Comparison of ENCODE assay signal across 8 cellular contexts in genomic region chr9:41273549-41274267, GRCh38.
A peak's percentile ranks its signal among the peaks of the same experiment; 100 is the strongest.
DNase-seq lines count a peak whose midpoint lies in the region; ATAC-seq and TF ChIP-seq lines count a peak whose summit lies in the region.
"Not testable (repeated sequence)": the region's sequence is repeated elsewhere in the genome, so short reads cannot be mapped to it uniquely, and the experiment has no call there.

No MANE protein-coding gene starts in this region.

- CTCF ChIA-PET in HCT116 (lab: Charles Lee); activated CD4-positive, alpha-beta memory T cell treated with anti-CD3 and anti-CD28 coated beads for 36 hours (lab: Charles Lee): not testable (repeated sequence)

- WGBS in tibial nerve, 2 donors = 1 to 2% methylated on average over 10 to 14 of the region's 59 CpGs

- H3K27me3 ChIP-seq in HCT116 (ENCODE audit: insufficient read depth, low read length); tibial nerve: not testable (repeated sequence)

- H3K9me3 ChIP-seq in HCT116 (ENCODE audit: control insufficient read depth in 1 of 2, insufficient read depth in 1 of 2, low read depth in 1 of 2, low read length in 2 of 2); tibial nerve: not testable (repeated sequence)

- H3K9ac ChIP-seq in HCT116 (ENCODE audit: low read length) = not testable (repeated sequence)

- not testable (repeated sequence) for H3K9me2 ChIP-seq in HCT116 (ENCODE audit: insufficient read depth)

- not testable (repeated sequence) for H3K36me3 Mint-ChIP-seq in activated CD4-positive, alpha-beta memory T cell treated with anti-CD3 and anti-CD28 coated beads for 36 hours; immature natural killer cell

- H3K36me3 ChIP-seq in HCT116 (ENCODE audit: control insufficient read depth in 1 of 2, insufficient read depth in 2 of 2, low read length in 2 of 2); tibial nerve: not testable (repeated sequence)

- H3K4me2 ChIP-seq in HCT116 (ENCODE audit: low read length) = not testable (repeated sequence)

- RAD21 ChIA-PET in HCT116 (lab: Charles Lee; ENCODE audit: low non-redundant PET in 1 of 2, low total read pairs in 2 of 2, uncharacterized antibody in 2 of 2, unreplicated experiment in 2 of 2) = not testable (repeated sequence)

- not testable (repeated sequence) for H3K9me3 Mint-ChIP-seq in activated CD4-positive, alpha-beta memory T cell treated with anti-CD3 and anti-CD28 coated beads for 36 hours; immature natural killer cell

- TF ChIP-seq EP300 in Ishikawa (IDR thresholded peaks at IDR 0.05; ENCODE audit: borderline replicate concordance) = not testable (repeated sequence)
- TF ChIP-seq EP300 in tibial nerve (IDR thresholded peaks at IDR 0.05) = peak in 1 of 2 donors; percentile 8

- peak overlapping the region; percentile 65 for H3K4me3 Mint-ChIP-seq in activated CD4-positive, alpha-beta memory T cell treated with anti-CD3 and anti-CD28 coated beads for 36 hours
- peak overlapping the region; percentile 62 to 82 (median 74) for H3K4me3 Mint-ChIP-seq in immature natural killer cell

- peak; percentile 43 for TF ChIP-seq POLR2A in GM15510 (IDR thresholded peaks at IDR 0.05; ENCODE audit: borderline replicate concordance, extremely low read depth, insufficient read length)
- not testable (repeated sequence) for TF ChIP-seq POLR2A in HCT116 (IDR thresholded peaks at IDR 0.05; ENCODE audit: borderline replicate concordance, extremely low read depth, insufficient read depth, insufficient read length); tibial nerve (IDR thresholded peaks at IDR 0.05)

- not testable (repeated sequence) for H2AFZ ChIP-seq in HCT116 (ENCODE audit: low read depth, low read length, poor library complexity, severe bottlenecking)

- not testable (repeated sequence) for BruUV-seq in HCT116 (replicated peaks; lab: Mats Ljungman, UMichigan)

- H3K27me3 Mint-ChIP-seq in activated CD4-positive, alpha-beta memory T cell treated with anti-CD3 and anti-CD28 coated beads for 36 hours; immature natural killer cell (ENCODE audit: low read depth in 3 of 3): not testable (repeated sequence)

- not testable (repeated sequence) for H3K4me3 ChIP-seq in HCT116 (replicated peaks in 1 of 2; ENCODE audit: low read depth in 1 of 2, low read length in 2 of 2)
- peak overlapping the region in 3 of 4 donors; percentile 46 to 53 (median 47) for H3K4me3 ChIP-seq in tibial nerve

- not testable (repeated sequence) for DNase-seq in HCT116 (ENCODE audit: low read depth, low spot score); tibial nerve (ENCODE audit: low spot score in 2 of 2)
- peak; percentile 85 for DNase-seq in activated CD4-positive, alpha-beta memory T cell treated with anti-CD3 and anti-CD28 coated beads for 36 hours
- peak; percentile 84 for DNase-seq in cerebellar cortex (ENCODE audit: low spot score)
- peak; percentile 54 to 81 (median 67) for DNase-seq in immature natural killer cell
- DNase-seq in sciatic nerve (ENCODE audit: low spot score) = peak; percentile 73

- not testable (repeated sequence) for H4K20me1 ChIP-seq in HCT116 (ENCODE audit: insufficient read depth)

- H3K4me1 Mint-ChIP-seq in activated CD4-positive, alpha-beta memory T cell treated with anti-CD3 and anti-CD28 coated beads for 36 hours (ENCODE audit: low read depth); immature natural killer cell: not testable (repeated sequence)

- TF ChIP-seq RAD21 in HCT116 (IDR thresholded peaks at IDR 0.05; ENCODE audit: low read depth); Ishikawa (IDR thresholded peaks at IDR 0.05; ENCODE audit: low read depth): not testable (repeated sequence)

- TF ChIP-seq CTCF in HCT116 (IDR thresholded peaks at IDR 0.05 in 2 of 3, conservative IDR thresholded peaks at IDR 0.05 in 1 of 3; ENCODE audit: borderline replicate concordance in 1 of 3, insufficient read depth in 1 of 3, low read depth in 2 of 3, low read length in 2 of 3); tibial nerve (IDR thresholded peaks at IDR 0.05): not testable (repeated sequence)

- H3K79me2 ChIP-seq in HCT116 (ENCODE audit: insufficient read depth, low read length) = not testable (repeated sequence)

- POLR2A ChIA-PET in HCT116 (lab: Charles Lee); activated CD4-positive, alpha-beta memory T cell treated with anti-CD3 and anti-CD28 coated beads for 36 hours (lab: Charles Lee): not testable (repeated sequence)

- ATAC-seq in HCT116 (0 out of 2 replicates have a peak, but pooled peaks have one; percentile 49), sciatic nerve (peak; percentile 100)

- intact Hi-C loops in HCT116 (cut with micrococcal nuclease); activated CD4-positive, alpha-beta memory T cell treated with anti-CD3 and anti-CD28 coated beads for 36 hours (cut with micrococcal nuclease); sciatic nerve (cut with DNase I): not testable (repeated sequence)

- not testable (repeated sequence) for H3K27ac ChIP-seq in HCT116 (ENCODE audit: low read depth, low read length); tibial nerve

- H3K27ac Mint-ChIP-seq in activated CD4-positive, alpha-beta memory T cell treated with anti-CD3 and anti-CD28 coated beads for 36 hours = not testable (repeated sequence)
- H3K27ac Mint-ChIP-seq in immature natural killer cell = peak overlapping the region in 1 of 6 donors; percentile 61

- H3K4me1 ChIP-seq in HCT116 (ENCODE audit: control insufficient read depth in 1 of 2, insufficient read depth in 2 of 2, low read length in 2 of 2); tibial nerve: not testable (repeated sequence)

TF ChIP-seq in Ishikawa, 13 proteins besides CTCF, POLR2A, EP300 and RAD21:
- TF ChIP-seq MAX (IDR thresholded peaks at IDR 0.05) = peak; percentile 70; the same call in 1 of the 2 replicates
